Comparison of ENCODE assay signal across 1 cellular context in genomic region chr1:236524892-236525179, GRCh38.
A peak's percentile ranks its signal among the peaks of the same experiment; 100 is the strongest.
TF ChIP-seq lines count a peak whose summit lies in the region.

No MANE protein-coding gene starts in this region.

TF ChIP-seq in K562, 482 proteins besides CTCF, POLR2A, EP300 and RAD21 (continued from another document):
- no peak for TF ChIP-seq ATF6 (CRISPR knock-in tag; IDR thresholded peaks at IDR 0.05)
- no peak for TF ChIP-seq PRPF4 (IDR thresholded peaks at IDR 0.05; ENCODE audit: insufficient read depth, low read depth, low read length, poor library complexity, severe bottlenecking)
- TF ChIP-seq, protein P1, sequence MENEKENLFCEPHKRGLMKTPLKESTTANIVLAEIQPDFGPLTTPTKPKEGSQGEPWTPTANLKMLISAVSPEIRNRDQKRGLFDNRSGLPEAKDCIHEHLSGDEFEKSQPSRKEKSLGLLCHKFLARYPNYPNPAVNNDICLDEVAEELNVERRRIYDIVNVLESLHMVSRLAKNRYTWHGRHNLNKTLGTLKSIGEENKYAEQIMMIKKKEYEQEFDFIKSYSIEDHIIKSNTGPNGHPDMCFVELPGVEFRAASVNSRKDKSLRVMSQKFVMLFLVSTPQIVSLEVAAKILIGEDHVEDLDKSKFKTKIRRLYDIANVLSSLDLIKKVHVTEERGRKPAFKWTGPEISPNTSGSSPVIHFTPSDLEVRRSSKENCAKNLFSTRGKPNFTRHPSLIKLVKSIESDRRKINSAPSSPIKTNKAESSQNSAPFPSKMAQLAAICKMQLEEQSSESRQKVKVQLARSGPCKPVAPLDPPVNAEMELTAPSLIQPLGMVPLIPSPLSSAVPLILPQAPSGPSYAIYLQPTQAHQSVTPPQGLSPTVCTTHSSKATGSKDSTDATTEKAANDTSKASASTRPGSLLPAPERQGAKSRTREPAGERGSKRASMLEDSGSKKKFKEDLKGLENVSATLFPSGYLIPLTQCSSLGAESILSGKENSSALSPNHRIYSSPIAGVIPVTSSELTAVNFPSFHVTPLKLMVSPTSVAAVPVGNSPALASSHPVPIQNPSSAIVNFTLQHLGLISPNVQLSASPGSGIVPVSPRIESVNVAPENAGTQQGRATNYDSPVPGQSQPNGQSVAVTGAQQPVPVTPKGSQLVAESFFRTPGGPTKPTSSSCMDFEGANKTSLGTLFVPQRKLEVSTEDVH (IDR thresholded peaks at IDR 0.05; ENCODE audit: low read depth, partially characterized antibody) = no peak
- TF ChIP-seq ZNF57 (CRISPR knock-in tag; IDR thresholded peaks at IDR 0.05) = no peak
- TF ChIP-seq SMAD3 (CRISPR knock-in tag; conservative IDR thresholded peaks at IDR 0.05) = no peak
- TF ChIP-seq, protein P2, sequence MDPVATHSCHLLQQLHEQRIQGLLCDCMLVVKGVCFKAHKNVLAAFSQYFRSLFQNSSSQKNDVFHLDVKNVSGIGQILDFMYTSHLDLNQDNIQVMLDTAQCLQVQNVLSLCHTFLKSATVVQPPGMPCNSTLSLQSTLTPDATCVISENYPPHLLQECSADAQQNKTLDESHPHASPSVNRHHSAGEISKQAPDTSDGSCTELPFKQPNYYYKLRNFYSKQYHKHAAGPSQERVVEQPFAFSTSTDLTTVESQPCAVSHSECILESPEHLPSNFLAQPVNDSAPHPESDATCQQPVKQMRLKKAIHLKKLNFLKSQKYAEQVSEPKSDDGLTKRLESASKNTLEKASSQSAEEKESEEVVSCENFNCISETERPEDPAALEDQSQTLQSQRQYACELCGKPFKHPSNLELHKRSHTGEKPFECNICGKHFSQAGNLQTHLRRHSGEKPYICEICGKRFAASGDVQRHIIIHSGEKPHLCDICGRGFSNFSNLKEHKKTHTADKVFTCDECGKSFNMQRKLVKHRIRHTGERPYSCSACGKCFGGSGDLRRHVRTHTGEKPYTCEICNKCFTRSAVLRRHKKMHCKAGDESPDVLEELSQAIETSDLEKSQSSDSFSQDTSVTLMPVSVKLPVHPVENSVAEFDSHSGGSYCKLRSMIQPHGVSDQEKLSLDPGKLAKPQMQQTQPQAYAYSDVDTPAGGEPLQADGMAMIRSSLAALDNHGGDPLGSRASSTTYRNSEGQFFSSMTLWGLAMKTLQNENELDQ (CRISPR knock-in tag; IDR thresholded peaks at IDR 0.05; ENCODE audit: borderline replicate concordance) = no peak
- no peak for TF ChIP-seq SIN3B (IDR thresholded peaks at IDR 0.05; ENCODE audit: low read depth)
- TF ChIP-seq STAG1 (CRISPR knock-in tag; IDR thresholded peaks at IDR 0.05; ENCODE audit: borderline replicate concordance) = no peak
- TF ChIP-seq ETV6 (IDR thresholded peaks at IDR 0.05; ENCODE audit: borderline replicate concordance in 1 of 2, low read depth in 2 of 2, low read length in 1 of 2) = 0 out of 4 replicates have a peak, but pooled peaks of 1 of the 2 experiments have one; percentile 21
- no peak for TF ChIP-seq ETV6 (CRISPR knock-in tag; IDR thresholded peaks at IDR 0.05; ENCODE audit: borderline replicate concordance)
- TF ChIP-seq NCOA2 (IDR thresholded peaks at IDR 0.05; ENCODE audit: partially characterized antibody in 2 of 2) = no peak
- no peak for TF ChIP-seq SNRNP70 (optimal IDR thresholded peaks at IDR 0.05; ENCODE audit: low read depth, low read length)
- TF ChIP-seq TARDBP (IDR thresholded peaks at IDR 0.05) = no peak
- no peak for TF ChIP-seq ZNF217 (CRISPR knock-in tag; IDR thresholded peaks at IDR 0.05)
- no peak for TF ChIP-seq BRD9 (IDR thresholded peaks at IDR 0.05; ENCODE audit: low read depth, partially characterized antibody)
- no peak for TF ChIP-seq ZBTB7A (IDR thresholded peaks at IDR 0.05; ENCODE audit: borderline replicate concordance, control insufficient read depth, low read depth, low read length)
- TF ChIP-seq RBM14 (IDR thresholded peaks at IDR 0.05; ENCODE audit: borderline replicate concordance, insufficient read depth, low read depth, low read length) = no peak
- no peak for TF ChIP-seq ETV1 (tag; conservative IDR thresholded peaks at IDR 0.05; ENCODE audit: low read depth)
- TF ChIP-seq HMG20A (CRISPR knock-in tag; conservative IDR thresholded peaks at IDR 0.05) = no peak
- TF ChIP-seq, protein P3, sequence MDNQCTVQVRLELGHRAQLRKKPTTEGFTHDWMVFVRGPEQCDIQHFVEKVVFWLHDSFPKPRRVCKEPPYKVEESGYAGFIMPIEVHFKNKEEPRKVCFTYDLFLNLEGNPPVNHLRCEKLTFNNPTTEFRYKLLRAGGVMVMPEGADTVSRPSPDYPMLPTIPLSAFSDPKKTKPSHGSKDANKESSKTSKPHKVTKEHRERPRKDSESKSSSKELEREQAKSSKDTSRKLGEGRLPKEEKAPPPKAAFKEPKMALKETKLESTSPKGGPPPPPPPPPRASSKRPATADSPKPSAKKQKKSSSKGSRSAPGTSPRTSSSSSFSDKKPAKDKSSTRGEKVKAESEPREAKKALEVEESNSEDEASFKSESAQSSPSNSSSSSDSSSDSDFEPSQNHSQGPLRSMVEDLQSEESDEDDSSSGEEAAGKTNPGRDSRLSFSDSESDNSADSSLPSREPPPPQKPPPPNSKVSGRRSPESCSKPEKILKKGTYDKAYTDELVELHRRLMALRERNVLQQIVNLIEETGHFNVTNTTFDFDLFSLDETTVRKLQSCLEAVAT (IDR thresholded peaks at IDR 0.05) = 0 out of 4 replicates have a peak, but pooled peaks of 1 of the 2 experiments have one; percentile 7
